17 cellular contexts compared by ENCODE assay signal in the genomic region with DNA sequence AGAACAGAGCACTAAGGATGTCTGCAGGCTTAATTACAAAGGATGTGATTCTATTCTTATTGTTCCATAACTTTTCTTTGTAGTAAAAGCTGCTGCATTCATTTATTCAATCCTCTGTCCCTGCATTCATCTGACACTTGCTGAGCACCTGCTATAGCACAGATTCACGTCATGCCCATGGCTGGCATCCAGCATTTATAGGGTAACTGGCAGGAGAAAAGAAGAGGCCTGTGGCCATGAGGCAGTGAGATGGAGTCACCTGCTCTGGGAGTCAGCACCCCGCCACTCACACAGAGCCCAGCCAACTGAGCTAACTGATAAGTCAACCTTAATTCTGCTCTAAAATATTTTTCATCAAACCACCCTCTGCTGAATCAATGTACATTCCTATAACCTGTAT. TPM values are rescaled to one million over a fixed set of nuclear protein-coding genes. Genes with fewer than 3 reads are reported as not detected.
DNase-seq lines count a peak whose midpoint lies in the region; ATAC-seq and TF ChIP-seq lines count a peak whose summit lies in the region.
"Had no signal": no experiment of that assay in that cellular context is flagged by ENCODE, and none has a peak within 500 bp of the region (broad histone marks: within the 10 kb centered on the region; RNA-seq: fewer than 3 reads in every experiment).

No MANE protein-coding gene starts in this region.

- peak overlapping the region; percentile 86 for H3K27ac ChIP-seq in IMR-90 (ENCODE audit: insufficient read depth, low read length)

- peak overlapping the region; percentile 96 for H4K5ac ChIP-seq in IMR-90 (ENCODE audit: low read depth, low read length)

- POLR2A ChIA-PET in IMR-90 (lab: Charles Lee; ENCODE audit: unreplicated experiment): interaction anchor here (1.0 kb wide), 1 partner anchor 92 kb away, joined by 5 read pairs; no protein-coding TSS in a partner anchor

- no peaks in the 10 kb centered on the region for H4K20me1 ChIP-seq in IMR-90 (ENCODE audit: insufficient read depth, low read length)

- peak overlapping the region; percentile 59 for H2AK9ac ChIP-seq in IMR-90 (replicated peaks; ENCODE audit: low read depth, low read length, poor library complexity)

- peaks cover 14% of the 10 kb centered on the region for H3K9me1 ChIP-seq in IMR-90 (ENCODE audit: insufficient read depth, low read length)

- peak overlapping the region; percentile 98 for H4K91ac ChIP-seq in IMR-90 (ENCODE audit: insufficient read depth, low read depth, low read length)

- H3K4me1 ChIP-seq in IMR-90 (ENCODE audit: control insufficient read depth, insufficient read depth, low read length): peaks cover 19% of the 10 kb centered on the region

- peak overlapping the region; percentile 95 for H3K4ac ChIP-seq in IMR-90 (ENCODE audit: low read depth, low read length)

- H3K79me1 ChIP-seq in IMR-90 (ENCODE audit: low read depth in 1 of 2, low read length in 2 of 2): peaks cover 7 to 17% of the 10 kb centered on the region in 2 experiments; a peak in 3 of 4 replicates

- no peaks in the 10 kb centered on the region for H3K27me3 ChIP-seq in IMR-90 (ENCODE audit: control insufficient read depth, insufficient read depth, low read length)

- peak overlapping the region; percentile 99 for H3K18ac ChIP-seq in IMR-90 (ENCODE audit: low read depth, low read length)

- no peak overlapping the region for H3K4me3 ChIP-seq in IMR-90 (ENCODE audit: insufficient read depth, low read depth, low read length)
- H3K4me3 ChIP-seq in retinal pigment epithelial cell (ENCODE audit: low read length): no peak overlapping the region
- H3K4me3 ChIP-seq: coronary artery had no signal

- H2AFZ ChIP-seq in IMR-90 (replicated peaks; ENCODE audit: low read length, poor library complexity): no peak overlapping the region

- H3K14ac ChIP-seq in IMR-90 (replicated peaks; ENCODE audit: low read depth, low read length): peak overlapping the region; percentile 99

- peak overlapping the region; percentile 97 for H3K56ac ChIP-seq in IMR-90 (ENCODE audit: extremely low read depth, insufficient read depth, low read length)

- dilution Hi-C loops in IMR-90 (cut with HindIII; ENCODE audit: low sequenced_read_pairs, unreplicated experiment): no loop called here

- TF ChIP-seq CTCF in IMR-90 (conservative IDR thresholded peaks at IDR 0.05; ENCODE audit: low read depth, low read length) (no peak), retinal pigment epithelial cell (conservative IDR thresholded peaks at IDR 0.05; ENCODE audit: low read depth, low read length) (no peak)

- H2AK5ac ChIP-seq in IMR-90 (ENCODE audit: low read depth, low read length): peak overlapping the region; percentile 97

- no CpG with 5 or more reads among the region's 2 CpGs for WGBS in IMR-90 (ENCODE audit: extremely low coverage in 2 of 2, insufficient read length in 1 of 2), 2 experiments

- no peaks in the 10 kb centered on the region for H3K9me3 ChIP-seq in IMR-90 (ENCODE audit: control insufficient read depth, insufficient read depth, low read length)

- peak; percentile 54 for DNase-seq in IMR-90
- peak; percentile 33 for DNase-seq in left ventricle myocardium superior
- peak; percentile 71 for DNase-seq in retinal pigment epithelial cell (ENCODE audit: low read depth)
- no peak for DNase-seq in NCI-H1105 treated with DMSO at 0.1 percent for 48 hours (lab: John Stamatoyannopoulos, UW)
- no peak for DNase-seq in GM03348 (ENCODE audit: low spot score)
- no peak for DNase-seq in activated naive CD4-positive, alpha-beta T cell treated with anti-CD3 and anti-CD28 coated beads, Interleukin-2, amount 50 U/mL, for 16 hours
- DNase-seq: activated CD4-positive, CD25-positive, alpha-beta regulatory T cell treated with anti-CD3 and anti-CD28 coated beads, Interleukin-2, amount 50 U/mL, for 72 hours; activated naive CD8-positive, alpha-beta T cell treated with anti-CD3 and anti-CD28 coated beads, Interleukin-2, amount 50 U/mL, for 24 hours; activated T-cell treated with anti-CD3 and anti-CD28 coated beads for 4 hours; GF-D8; Kasumi-1; NCI-H2081 treated with DMSO at 0.1 percent for 48 hours; stimulated activated CD4-positive, alpha-beta T cell treated with anti-CD3 and anti-CD28 coated beads, Interleukin-4, amount 100 ng/mL, for 24 hours had no signal

- in situ Hi-C loops in IMR-90 (cut with MboI; ENCODE audit: low sequenced_read_pairs): no loop called here

- intact Hi-C loops in IMR-90 (cut with micrococcal nuclease): no loop called here
- intact Hi-C loops in left ventricle myocardium superior (cut with micrococcal nuclease): no loop called here

- peak overlapping the region; percentile 99 for H2BK120ac ChIP-seq in IMR-90 (ENCODE audit: low read depth, low read length)

- ATAC-seq in IMR-90 (ENCODE audit: low read depth) (no peak), SK-N-SH treated with all-trans-retinoic acid at 6 μM for 48 hours (peak; percentile 41), left ventricle myocardium superior (peak; percentile 78), HG03135 (IDR thresholded peaks at IDR 0.05; ENCODE audit: unreplicated experiment) (no peak)
- ATAC-seq: activated naive CD8-positive, alpha-beta T cell treated with anti-CD3 and anti-CD28 coated beads, Interleukin-2, amount 50 U/mL, for 24 hours; stimulated activated effector memory CD8-positive, alpha-beta T cell treated with anti-CD3 and anti-CD28 coated beads, Interleukin-12 subunit alpha, Interleukin-12 subunit beta, amount 100 ng/mL, for 72 hours had no signal

- TF ChIP-seq POLR2A in IMR-90 (IDR thresholded peaks at IDR 0.05; ENCODE audit: low read depth, low read length): no peak

- TF ChIP-seq RAD21 in IMR-90 (IDR thresholded peaks at IDR 0.05; ENCODE audit: low read length): no peak

- H2BK5ac ChIP-seq in IMR-90 (ENCODE audit: low read depth, low read length, poor library complexity, severe bottlenecking): peak overlapping the region; percentile 99

- no TSS peak for BruUV-seq in IMR-90 (replicated peaks; lab: Mats Ljungman, UMichigan)

- peak overlapping the region; percentile 93 for H3K23ac ChIP-seq in IMR-90 (ENCODE audit: low read depth, low read length)

- no peaks in the 10 kb centered on the region for H3K36me3 ChIP-seq in IMR-90 (ENCODE audit: control insufficient read depth, insufficient read depth, low read length)

- peak overlapping the region; percentile 63 for H3K4me2 ChIP-seq in IMR-90 (ENCODE audit: low read depth, low read length)

- peak overlapping the region; percentile 98 for H2BK20ac ChIP-seq in IMR-90 (ENCODE audit: low read depth, low read length)

- peak overlapping the region; percentile 80 to 93 for H4K8ac ChIP-seq in IMR-90 (ENCODE audit: low read depth in 2 of 2, low read length in 2 of 2)

- peak overlapping the region; percentile 72 for H3K9ac ChIP-seq in IMR-90 (ENCODE audit: low read depth, low read length)

- CTCF ChIA-PET in IMR-90 (lab: Yijun Ruan, JAX): interaction anchor here (0.8 kb wide), 1 partner anchor 82 kb away, joined by 3 read pairs; no protein-coding TSS in a partner anchor

- peak overlapping the region; percentile 99 for H2BK15ac ChIP-seq in IMR-90 (ENCODE audit: low read depth, low read length)

TF ChIP-seq in IMR-90, 13 proteins besides CTCF, POLR2A, EP300 and RAD21 (continues in another document):
- TF ChIP-seq RFX5 (IDR thresholded peaks at IDR 0.05; ENCODE audit: low read depth, low read length) (no peak), CEBPB (IDR thresholded peaks at IDR 0.05; ENCODE audit: low read depth, low read length) (no peak), CHD1 (IDR thresholded peaks at IDR 0.05; ENCODE audit: low read depth, low read length) (no peak), SMC3 (IDR thresholded peaks at IDR 0.05; ENCODE audit: low read depth, low read length) (no peak), NFE2L2 (IDR thresholded peaks at IDR 0.05; ENCODE audit: low read depth, low read length) (no peak)
- TF ChIP-seq, protein P1, sequence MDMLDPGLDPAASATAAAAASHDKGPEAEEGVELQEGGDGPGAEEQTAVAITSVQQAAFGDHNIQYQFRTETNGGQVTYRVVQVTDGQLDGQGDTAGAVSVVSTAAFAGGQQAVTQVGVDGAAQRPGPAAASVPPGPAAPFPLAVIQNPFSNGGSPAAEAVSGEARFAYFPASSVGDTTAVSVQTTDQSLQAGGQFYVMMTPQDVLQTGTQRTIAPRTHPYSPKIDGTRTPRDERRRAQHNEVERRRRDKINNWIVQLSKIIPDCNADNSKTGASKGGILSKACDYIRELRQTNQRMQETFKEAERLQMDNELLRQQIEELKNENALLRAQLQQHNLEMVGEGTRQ (IDR thresholded peaks at IDR 0.05; ENCODE audit: low read depth, low read length): no peak

TF ChIP-seq in SK-N-SH treated with all-trans-retinoic acid at 6 μM for 48 hours, 23 proteins besides CTCF, POLR2A, EP300 and RAD21 (continues in another document):
- TF ChIP-seq TCF4 (CRISPR knock-in tag; IDR thresholded peaks at IDR 0.05; ENCODE audit: borderline replicate concordance) (no peak), RARB (CRISPR knock-in tag; IDR thresholded peaks at IDR 0.05) (no peak)
- TF ChIP-seq, protein P2, sequence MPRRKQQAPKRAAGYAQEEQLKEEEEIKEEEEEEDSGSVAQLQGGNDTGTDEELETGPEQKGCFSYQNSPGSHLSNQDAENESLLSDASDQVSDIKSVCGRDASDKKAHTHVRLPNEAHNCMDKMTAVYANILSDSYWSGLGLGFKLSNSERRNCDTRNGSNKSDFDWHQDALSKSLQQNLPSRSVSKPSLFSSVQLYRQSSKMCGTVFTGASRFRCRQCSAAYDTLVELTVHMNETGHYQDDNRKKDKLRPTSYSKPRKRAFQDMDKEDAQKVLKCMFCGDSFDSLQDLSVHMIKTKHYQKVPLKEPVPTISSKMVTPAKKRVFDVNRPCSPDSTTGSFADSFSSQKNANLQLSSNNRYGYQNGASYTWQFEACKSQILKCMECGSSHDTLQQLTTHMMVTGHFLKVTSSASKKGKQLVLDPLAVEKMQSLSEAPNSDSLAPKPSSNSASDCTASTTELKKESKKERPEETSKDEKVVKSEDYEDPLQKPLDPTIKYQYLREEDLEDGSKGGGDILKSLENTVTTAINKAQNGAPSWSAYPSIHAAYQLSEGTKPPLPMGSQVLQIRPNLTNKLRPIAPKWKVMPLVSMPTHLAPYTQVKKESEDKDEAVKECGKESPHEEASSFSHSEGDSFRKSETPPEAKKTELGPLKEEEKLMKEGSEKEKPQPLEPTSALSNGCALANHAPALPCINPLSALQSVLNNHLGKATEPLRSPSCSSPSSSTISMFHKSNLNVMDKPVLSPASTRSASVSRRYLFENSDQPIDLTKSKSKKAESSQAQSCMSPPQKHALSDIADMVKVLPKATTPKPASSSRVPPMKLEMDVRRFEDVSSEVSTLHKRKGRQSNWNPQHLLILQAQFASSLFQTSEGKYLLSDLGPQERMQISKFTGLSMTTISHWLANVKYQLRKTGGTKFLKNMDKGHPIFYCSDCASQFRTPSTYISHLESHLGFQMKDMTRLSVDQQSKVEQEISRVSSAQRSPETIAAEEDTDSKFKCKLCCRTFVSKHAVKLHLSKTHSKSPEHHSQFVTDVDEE (CRISPR knock-in tag; IDR thresholded peaks at IDR 0.05): no peak

RNA-seq across cellular contexts. Expression of a gene that starts 18.3 kb away (rescaled TPM):
- total RNA-seq in IMR-90 (2012; rRNA removed) (152 and 167 TPM in 2 replicates), left ventricle myocardium superior (89.5 TPM)
- 177 and 193 TPM in 2 replicates for polyA plus RNA-seq in IMR-90 (2012; rRNA removed)
- polyA plus RNA-seq in IMR-90 (2012; cell fraction: cytosol; rRNA removed): 71.7 and 119 TPM in 2 replicates
- 63.1 and 123 TPM in 2 replicates for polyA plus RNA-seq in IMR-90 (2012; cell fraction: nucleus; rRNA removed; ENCODE audit: low replicate concordance)

Comparison
In these comparisons a context has a peak if more than half of its experiments do, and no peak if none do; other contexts are left out.
1. ATAC-seq: peak in SK-N-SH treated with all-trans-retinoic acid at 6 μM for 48 hours (single experiment) and left ventricle myocardium superior (single experiment); none in IMR-90 (single experiment) and HG03135 (single experiment).
2. DNase-seq: peak in IMR-90 (single experiment), left ventricle myocardium superior (single experiment) and retinal pigment epithelial cell (single experiment); none in NCI-H1105 treated with DMSO at 0.1 percent for 48 hours (single experiment), GM03348 (single experiment) and activated naive CD4-positive, alpha-beta T cell treated with anti-CD3 and anti-CD28 coated beads, Interleukin-2, amount 50 U/mL, for 16 hours (single experiment).